In genomic region chr11:48361289-48361688, GRCh38 we compare ENCODE assay signal across 4 cellular contexts. TPM values are rescaled to one million over a fixed set of nuclear protein-coding genes. Genes with fewer than 3 reads are reported as not detected.
"Had no signal": no experiment of that assay in that cellular context is flagged by ENCODE, and none has a peak within 500 bp of the region (broad histone marks: within the 10 kb centered on the region; RNA-seq: fewer than 3 reads in every experiment).

No MANE protein-coding gene starts in this region.

RNA-seq across cellular contexts. Expression of gene OR4C5, which starts 5.0 kb away (rescaled TPM):
- polyA plus RNA-seq: adipose tissue, adrenal gland, aorta, cardiac muscle cell had no signal

RNA-seq across cellular contexts. Expression of gene OR4C3, which starts 36.6 kb away (rescaled TPM):
- polyA plus RNA-seq: adipose tissue, adrenal gland, aorta, cardiac muscle cell had no signal

RNA-seq across cellular contexts. Expression of gene OR4S1, which starts 55.3 kb away (rescaled TPM):
- polyA plus RNA-seq: adipose tissue, adrenal gland, aorta, cardiac muscle cell had no signal
